1 cellular context compared by ENCODE assay signal in genomic region chr21:33578959-33579542, GRCh38.
TF ChIP-seq lines count a peak whose summit lies in the region.

No MANE protein-coding gene starts in this region.

TF ChIP-seq in GM12878, 131 proteins besides CTCF, POLR2A, EP300 and RAD21:
- TF ChIP-seq BACH1 (IDR thresholded peaks at IDR 0.05; ENCODE audit: borderline replicate concordance) (peak; percentile 76), HSF1 (IDR thresholded peaks at IDR 0.05; ENCODE audit: low read depth, low read length) (no peak), BCL3 (IDR thresholded peaks at IDR 0.05; ENCODE audit: borderline replicate concordance, insufficient read depth, low read depth, low read length, poor library complexity, severe bottlenecking) (peak; percentile 27)
TF ChIP-seq in GM12878: peak in this region for 2.
